In the genomic region with DNA sequence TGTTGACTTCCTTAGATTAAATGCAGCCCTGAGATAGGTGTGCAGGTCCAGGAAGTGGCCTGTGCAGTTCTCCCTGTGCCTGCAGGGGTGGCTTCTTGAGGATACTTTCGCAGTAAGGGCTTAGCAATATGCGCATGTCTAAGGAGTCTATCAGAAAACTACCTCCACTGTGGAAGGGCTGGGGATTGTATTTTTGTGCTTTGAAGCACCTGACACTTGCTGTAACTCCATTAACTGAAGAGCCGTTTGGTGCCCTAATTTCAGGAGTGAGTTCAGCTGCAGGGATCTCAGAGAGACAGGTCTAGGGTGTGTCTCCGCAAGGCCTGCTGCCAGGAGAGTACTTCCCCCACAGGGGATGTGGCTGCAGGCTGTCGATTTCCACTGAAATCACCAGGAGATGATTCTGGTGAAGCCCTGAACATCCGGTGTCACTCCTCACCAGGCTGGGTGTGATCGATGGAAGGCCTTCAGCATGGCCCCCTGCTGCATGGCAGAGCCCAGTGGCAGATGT, we compare ENCODE assay signal across 9 cellular contexts. TPM values are rescaled to one million over a fixed set of nuclear protein-coding genes. Genes with fewer than 3 reads are reported as not detected.
DNase-seq lines count a peak whose midpoint lies in the region; ATAC-seq and TF ChIP-seq lines count a peak whose summit lies in the region.
"Had no signal": no experiment of that assay in that cellular context is flagged by ENCODE, and none has a peak within 500 bp of the region (broad histone marks: within the 10 kb centered on the region; RNA-seq: fewer than 3 reads in every experiment).

No MANE protein-coding gene starts in this region.

- CTCF ChIA-PET in Calu3 (lab: Charles Lee): interaction anchor here (1.1 kb wide), 2 partner anchors 26 to 248 kb away, joined by 3 to 6 read pairs; no protein-coding TSS in a partner anchor

- H3K27me3 Mint-ChIP-seq in T-helper 2 cell treated with Interferon-gamma antibody and Interleukin-4, amounts not matched to agents 5 μg/mL and 100 μg/mL, for 36 hours (ENCODE audit: low read depth): no peaks in the 10 kb centered on the region
- H3K27me3 Mint-ChIP-seq in memory B cell (no peaks in the 10 kb centered on the region), Calu3 (ENCODE audit: unreplicated experiment) (peaks cover 40% of the 10 kb centered on the region)

- BruUV-seq in Calu3 (replicated peaks; lab: Mats Ljungman, UMichigan): no TSS peak

- H3K36me3 Mint-ChIP-seq in T-helper 2 cell treated with Interferon-gamma antibody and Interleukin-4, amounts not matched to agents 5 μg/mL and 100 μg/mL, for 36 hours (ENCODE audit: low read depth): peaks cover 64% of the 10 kb centered on the region
- H3K36me3 Mint-ChIP-seq in memory B cell: peaks cover 26% of the 10 kb centered on the region
- H3K36me3 Mint-ChIP-seq in Calu3 (ENCODE audit: insufficient read depth, unreplicated experiment): no peaks in the 10 kb centered on the region

- no peak overlapping the region for H3K27ac Mint-ChIP-seq in T-helper 2 cell treated with Interferon-gamma antibody and Interleukin-4, amounts not matched to agents 5 μg/mL and 100 μg/mL, for 36 hours
- H3K27ac Mint-ChIP-seq in memory B cell (no peak overlapping the region), Calu3 (ENCODE audit: unreplicated experiment) (no peak overlapping the region)

- peak; percentile 8 for TF ChIP-seq CTCF in GM12864 (IDR thresholded peaks at IDR 0.05; ENCODE audit: low read depth, low read length, missing control alignments)
- no peak for TF ChIP-seq CTCF in Calu3 (IDR thresholded peaks at IDR 0.05; ENCODE audit: unreplicated experiment)

- DNase-seq in GM12864 (ENCODE audit: low read depth): no peak
- peak; percentile 72 for DNase-seq in T-helper 2 cell treated with Interferon-gamma antibody and Interleukin-4, amounts not matched to agents 5 μg/mL and 100 μg/mL, for 36 hours (ENCODE audit: low spot score)
- no peak for DNase-seq in memory B cell (ENCODE audit: low spot score in 2 of 2)
- DNase-seq in Calu3: no peak
- DNase-seq in dedifferentiated amniotic fluid mesenchymal stem cell (ENCODE audit: extremely low spot score): no peak
- DNase-seq in epidermal melanocyte (ENCODE audit: insufficient read length, low spot score): no peak
- DNase-seq in hippocampal formation (lab: John Stamatoyannopoulos, UW): no peak
- DNase-seq: MM.1S had no signal

- no peak overlapping the region for H3K4me3 Mint-ChIP-seq in T-helper 2 cell treated with Interferon-gamma antibody and Interleukin-4, amounts not matched to agents 5 μg/mL and 100 μg/mL, for 36 hours
- H3K4me3 Mint-ChIP-seq in memory B cell (peak overlapping the region; percentile 51), Calu3 (ENCODE audit: low read depth, unreplicated experiment) (no peak overlapping the region)

- intact Hi-C loops in Calu3 (cut with micrococcal nuclease; ENCODE audit: unreplicated experiment): no loop called here

- H3K4me3 ChIP-seq in GM12864 (ENCODE audit: low read depth, low read length): no peak overlapping the region

- no peaks in the 10 kb centered on the region for H3K9me3 Mint-ChIP-seq in T-helper 2 cell treated with Interferon-gamma antibody and Interleukin-4, amounts not matched to agents 5 μg/mL and 100 μg/mL, for 36 hours
- no peaks in the 10 kb centered on the region for H3K9me3 Mint-ChIP-seq in memory B cell
- no peaks in the 10 kb centered on the region for H3K9me3 Mint-ChIP-seq in Calu3 (ENCODE audit: low read depth, unreplicated experiment)

- ATAC-seq in HG02759 (IDR thresholded peaks at IDR 0.05; ENCODE audit: unreplicated experiment) (peak; percentile 20), memory B cell (ENCODE audit: low read depth) (peak; percentile 31)

- peaks cover 82% of the 10 kb centered on the region for H3K4me1 Mint-ChIP-seq in T-helper 2 cell treated with Interferon-gamma antibody and Interleukin-4, amounts not matched to agents 5 μg/mL and 100 μg/mL, for 36 hours (ENCODE audit: low read depth)
- H3K4me1 Mint-ChIP-seq in memory B cell (peaks cover 45% of the 10 kb centered on the region), Calu3 (ENCODE audit: low read depth, unreplicated experiment) (no peaks in the 10 kb centered on the region)

RNA-seq across cellular contexts. Expression of a gene that starts 35.5 kb away (rescaled TPM):
- 0.24 and 0.28 TPM in 2 replicates for total RNA-seq in Calu3 (2022)
